In genomic region chr1:210685295-210685650, GRCh38 we compare ENCODE assay signal across 19 cellular contexts.
DNase-seq lines count a peak whose midpoint lies in the region; ATAC-seq lines count a peak whose summit lies in the region.
"Had no signal": no experiment of that assay in that cellular context is flagged by ENCODE, and none has a peak within 500 bp of the region (broad histone marks: within the 10 kb centered on the region; RNA-seq: fewer than 3 reads in every experiment).

No MANE protein-coding gene starts in this region.

- WGBS in right cardiac atrium, result 94% methylated on average over 3 of the region's 3 CpGs

- ATAC-seq in GM18867 (IDR thresholded peaks at IDR 0.05; ENCODE audit: unreplicated experiment) (peak; percentile 11), GM19452 (IDR thresholded peaks at IDR 0.05; ENCODE audit: unreplicated experiment) (peak; percentile 5), HG03469 (IDR thresholded peaks at IDR 0.05; ENCODE audit: unreplicated experiment) (peak; percentile 6), right cardiac atrium (no peak)
- ATAC-seq: A549; CD8-positive, alpha-beta T cell; HepG2 had no signal

- intact Hi-C loops in right cardiac atrium (cut with DNase I), result no loop called here

- no peaks in the 10 kb centered on the region for H3K4me1 ChIP-seq in SJCRH30
- no peaks in the 10 kb centered on the region for H3K4me1 ChIP-seq in right cardiac atrium (ENCODE audit: control insufficient read depth, insufficient read depth, low read length)
- H3K4me1 ChIP-seq: SJSA1 had no signal

- H3K27ac ChIP-seq in SJCRH30 (no peak overlapping the region), right cardiac atrium (ENCODE audit: low read length) (no peak overlapping the region)
- H3K27ac ChIP-seq: BLaER1 treated with 17β-estradiol and CSF1 and Interleukin-3, amounts not matched to agents 10 nM and 100 nM; SJSA1 had no signal

- no peaks in the 10 kb centered on the region; the same call in 1 of the 2 replicates for H3K36me3 ChIP-seq in SJCRH30
- H3K36me3 ChIP-seq: BLaER1 treated with 17β-estradiol and CSF1 and Interleukin-3, amounts not matched to agents 10 nM and 100 nM; SJSA1 had no signal

- no peak overlapping the region for H3K4me3 ChIP-seq in SJCRH30
- H3K4me3 ChIP-seq in right cardiac atrium (ENCODE audit: low read length), result no peak overlapping the region
- H3K4me3 ChIP-seq: A549; BLaER1 treated with 17β-estradiol and CSF1 and Interleukin-3, amounts not matched to agents 10 nM and 100 nM; SJSA1 had no signal

- H3K27me3 ChIP-seq in SJCRH30, result no peaks in the 10 kb centered on the region
- no peaks in the 10 kb centered on the region for H3K27me3 ChIP-seq in right cardiac atrium (ENCODE audit: control insufficient read depth, insufficient read depth)
- H3K27me3 ChIP-seq: BLaER1 treated with 17β-estradiol and CSF1 and Interleukin-3, amounts not matched to agents 10 nM and 100 nM; SJSA1 had no signal

- DNase-seq in islet precursor cell (peak; percentile 4), NCI-H82 (lab: John Stamatoyannopoulos, UW) (no peak), AG20443 (ENCODE audit: low spot score) (no peak), SJCRH30 (no peak), right cardiac atrium (no peak)
- DNase-seq: CD8-positive, alpha-beta T cell; KBM-7; MV-4-11; NCI-H187; NCI-H2107; NCI-H2227 treated with DMSO at 0.1 percent for 48 hours; NCI-H524 had no signal

- no peaks in the 10 kb centered on the region for H3K9me3 ChIP-seq in SJCRH30 (replicated peaks)
- H3K9me3 ChIP-seq in right cardiac atrium (ENCODE audit: control insufficient read depth, low read length), result no peaks in the 10 kb centered on the region
- H3K9me3 ChIP-seq: A549; BLaER1 treated with 17β-estradiol and CSF1 and Interleukin-3, amounts not matched to agents 10 nM and 100 nM; SJSA1 had no signal

Comparison
In these comparisons a context has a peak if more than half of its experiments do, and no peak if none do; other contexts are left out.
1. ATAC-seq: peak in GM18867 (single experiment), GM19452 (single experiment) and HG03469 (single experiment); none in right cardiac atrium (0 of 2).